8 cellular contexts compared by ENCODE assay signal in genomic region chr19:19064098-19064722, GRCh38. TPM values are rescaled to one million over a fixed set of nuclear protein-coding genes. Genes with fewer than 3 reads are reported as not detected.
DNase-seq lines count a peak whose midpoint lies in the region; ATAC-seq and TF ChIP-seq lines count a peak whose summit lies in the region.

No MANE protein-coding gene starts in this region.

- peak overlapping the region; percentile 88 for H3K4me3 Mint-ChIP-seq in activated B cell treated with CpG ODN at 0.5 μM for 24 hours

- H3F3A ChIP-seq in DOHH2 (ENCODE audit: control insufficient read depth, insufficient read depth): peaks cover 23% of the 10 kb centered on the region

- H3K4me1 ChIP-seq in DOHH2 (ENCODE audit: control insufficient read depth, low read length): peaks cover 56% of the 10 kb centered on the region

- ATAC-seq in HG02840 (IDR thresholded peaks at IDR 0.05; ENCODE audit: low FRiP score, unreplicated experiment) (peak; percentile 16), activated B cell treated with CpG ODN at 0.5 μM for 24 hours (ENCODE audit: low read depth) (peak; percentile 15), HG03095 (IDR thresholded peaks at IDR 0.05; ENCODE audit: unreplicated experiment) (no peak), HG03039 (IDR thresholded peaks at IDR 0.05; ENCODE audit: unreplicated experiment) (no peak), HG02678 (IDR thresholded peaks at IDR 0.05; ENCODE audit: unreplicated experiment) (no peak)

- DNase-seq in activated B cell treated with CpG ODN at 0.5 μM for 24 hours: peak; percentile 32
- no peak for DNase-seq in fibroblast of the aortic adventitia (ENCODE audit: low read depth)
- no peak for DNase-seq in skeletal muscle cell (ENCODE audit: low read depth)

- H3K27ac ChIP-seq in DOHH2 (ENCODE audit: low read depth, low read length): peak overlapping the region; percentile 69

- peaks cover 59% of the 10 kb centered on the region for H3K4me1 Mint-ChIP-seq in activated B cell treated with CpG ODN at 0.5 μM for 24 hours

- peaks cover 41% of the 10 kb centered on the region for H3K79me2 ChIP-seq in DOHH2 (ENCODE audit: control insufficient read depth, low read length)

- H3K9me3 Mint-ChIP-seq in activated B cell treated with CpG ODN at 0.5 μM for 24 hours: no peaks in the 10 kb centered on the region

- peak overlapping the region; percentile 89 for H3K27ac Mint-ChIP-seq in activated B cell treated with CpG ODN at 0.5 μM for 24 hours

- intact Hi-C loops in activated B cell treated with CpG ODN at 0.5 μM for 24 hours (cut with micrococcal nuclease): loop anchor here (5.0 to 10.0 kb wide), 3 partner anchors 147 to 601 kb away; partner anchors contain the start of genes ATP13A1, COPE, DDX49 and GATAD2A

- CTCF ChIA-PET in activated B cell treated with CpG ODN at 0.5 μM for 24 hours (lab: Charles Lee): interaction anchor here (1.2 to 2.2 kb wide), 3 partner anchors 10 to 110 kb away, joined by 3 to 6 read pairs (median 6); no protein-coding TSS in a partner anchor

- no peaks in the 10 kb centered on the region for H3K9me3 ChIP-seq in DOHH2 (ENCODE audit: control insufficient read depth, insufficient read depth, low read length)

- no peaks in the 10 kb centered on the region for H4K20me1 ChIP-seq in DOHH2 (ENCODE audit: control insufficient read depth, insufficient read depth, low read depth, low read length)

- TF ChIP-seq CTCF in DOHH2 (IDR thresholded peaks at IDR 0.05; ENCODE audit: low read depth, low read length, poor library complexity, severe bottlenecking) (peak; percentile 56), activated B cell treated with CpG ODN at 0.5 μM for 24 hours (IDR thresholded peaks at IDR 0.05) (no peak), fibroblast of the aortic adventitia (IDR thresholded peaks at IDR 0.05; ENCODE audit: insufficient read depth, low read length) (peak; percentile 30)

- H3K36me3 Mint-ChIP-seq in activated B cell treated with CpG ODN at 0.5 μM for 24 hours (ENCODE audit: low read depth): peaks cover 16% of the 10 kb centered on the region

- no peaks in the 10 kb centered on the region for H3K9me2 ChIP-seq in DOHH2 (replicated peaks; ENCODE audit: control insufficient read depth, low read length)

- POLR2A ChIA-PET in activated B cell treated with CpG ODN at 0.5 μM for 24 hours (lab: Charles Lee): interaction anchor here (0.7 to 1.3 kb wide), 7 partner anchors 98 to 427 kb away, joined by 3 to 8 read pairs (median 4); partner anchors contain the start of genes BORCS8, COPE, DDX49 and RFXANK

- peak overlapping the region; percentile 83 for H3K4me3 ChIP-seq in DOHH2 (ENCODE audit: low read length)
- H3K4me3 ChIP-seq in fibroblast of the aortic adventitia (ENCODE audit: low read depth, low read length): peak overlapping the region; percentile 89
- peak overlapping the region; percentile 78 for H3K4me3 ChIP-seq in skeletal muscle cell (ENCODE audit: low read depth, low read length)

- H3K36me3 ChIP-seq in DOHH2 (ENCODE audit: control insufficient read depth, low read length): peaks cover under 1% of the 10 kb centered on the region; the same call in 1 of the 2 replicates

- H3K27me3 Mint-ChIP-seq in activated B cell treated with CpG ODN at 0.5 μM for 24 hours: no peaks in the 10 kb centered on the region

- peak overlapping the region; percentile 89 for H3K4me2 ChIP-seq in DOHH2 (ENCODE audit: low read length)

- no peaks in the 10 kb centered on the region for H3K27me3 ChIP-seq in DOHH2 (ENCODE audit: control insufficient read depth, low read length)

RNA-seq across cellular contexts. Expression of gene SLC25A42, which starts 0.4 kb away (rescaled TPM):
- total RNA-seq in activated B cell treated with CpG ODN at 0.5 μM for 24 hours (14.2 and 17.5 TPM in 2 replicates), fibroblast of the aortic adventitia (ENCODE audit: low replicate concordance) (3.7 and 4.8 TPM in 2 replicates)

RNA-seq across cellular contexts. Expression of gene ARMC6, which starts 30.8 kb away (rescaled TPM):
- total RNA-seq in activated B cell treated with CpG ODN at 0.5 μM for 24 hours: 33.3 and 37.9 TPM in 2 replicates
- 29.6 and 30.1 TPM in 2 replicates for total RNA-seq in fibroblast of the aortic adventitia (ENCODE audit: low replicate concordance)

RNA-seq across cellular contexts. Expression of gene SUGP2, which starts 30.9 kb away (rescaled TPM):
- total RNA-seq in activated B cell treated with CpG ODN at 0.5 μM for 24 hours (121 and 122 TPM in 2 replicates), fibroblast of the aortic adventitia (ENCODE audit: low replicate concordance) (23.1 and 35.3 TPM in 2 replicates)

Comparison
In these comparisons a context has a peak if more than half of its experiments do, and no peak if none do; other contexts are left out.
1. ATAC-seq: peak in HG02840 (single experiment) and activated B cell treated with CpG ODN at 0.5 μM for 24 hours (single experiment); none in HG03095 (single experiment), HG03039 (single experiment) and HG02678 (single experiment).
2. Peak in every context shown above with its lines, with median percentiles within 50 percentile points of each other: H3K4me3 ChIP-seq.